13 cellular contexts compared by ENCODE assay signal in genomic region chr1:21655748-21656147, GRCh38. TPM values are rescaled to one million over a fixed set of nuclear protein-coding genes. Genes with fewer than 3 reads are reported as not detected.
DNase-seq lines count a peak whose midpoint lies in the region; ATAC-seq and TF ChIP-seq lines count a peak whose summit lies in the region.
"Had no signal": no experiment of that assay in that cellular context is flagged by ENCODE, and none has a peak within 500 bp of the region (broad histone marks: within the 10 kb centered on the region; RNA-seq: fewer than 3 reads in every experiment).

No MANE protein-coding gene starts in this region.

- H3K36me3 ChIP-seq in endodermal cell (ENCODE audit: control insufficient read depth, insufficient read depth, low read length) (no peaks in the 10 kb centered on the region), thyroid gland (no peaks in the 10 kb centered on the region)
- H3K36me3 ChIP-seq in CD8-positive, alpha-beta T cell (ENCODE audit: insufficient read depth, low read length): no peaks in the 10 kb centered on the region

- H3K4me1 Mint-ChIP-seq in endodermal cell: peaks cover 4% of the 10 kb centered on the region
- peaks cover 15% of the 10 kb centered on the region for H3K4me1 Mint-ChIP-seq in CD8-positive, alpha-beta T cell (ENCODE audit: low read depth)

- H3K9me3 ChIP-seq in endodermal cell (ENCODE audit: control insufficient read depth, low read length) (no peaks in the 10 kb centered on the region), thyroid gland (no peaks in the 10 kb centered on the region)
- H3K9me3 ChIP-seq in CD8-positive, alpha-beta T cell (ENCODE audit: low read length): no peaks in the 10 kb centered on the region

- peaks cover 21% of the 10 kb centered on the region for H3K27me3 ChIP-seq in endodermal cell (ENCODE audit: control insufficient read depth, insufficient read depth, low read length, poor library complexity, severe bottlenecking)
- no peaks in the 10 kb centered on the region for H3K27me3 ChIP-seq in thyroid gland
- no peaks in the 10 kb centered on the region for H3K27me3 ChIP-seq in CD8-positive, alpha-beta T cell (ENCODE audit: insufficient read depth, low read length)

- H3K9me3 Mint-ChIP-seq in endodermal cell: no peaks in the 10 kb centered on the region
- no peaks in the 10 kb centered on the region for H3K9me3 Mint-ChIP-seq in CD8-positive, alpha-beta T cell
- H3K9me3 Mint-ChIP-seq: T-helper 1 cell treated with Interleukin-12 subunit alpha and Interleukin-12 subunit beta and Interleukin-4 antibody, amounts not matched to agents 30 μg/mL and 1 μg/mL, for 36 hours had no signal

- H3K27me3 Mint-ChIP-seq in endodermal cell (ENCODE audit: insufficient read depth): peaks cover 32% of the 10 kb centered on the region
- H3K27me3 Mint-ChIP-seq in CD8-positive, alpha-beta T cell (ENCODE audit: low read depth): peaks cover 10% of the 10 kb centered on the region

- intact Hi-C loops in thyroid gland (cut with DNase I): loop anchor here (5.0 kb wide), 1 partner anchor 283 kb away; no protein-coding TSS in a partner anchor
- intact Hi-C loops in CD8-positive, alpha-beta T cell (cut with DNase I, micrococcal nuclease): loop anchor here (5.0 to 10.0 kb wide), 6 partner anchors 148 to 991 kb away; partner anchors contain the start of genes ALPL (in 1 of the 2), DDOST (in 1 of the 2) and HP1BP3 (in 1 of the 2)

- no peak overlapping the region for H3K4me3 Mint-ChIP-seq in endodermal cell
- H3K4me3 Mint-ChIP-seq in CD8-positive, alpha-beta T cell: no peak overlapping the region
- H3K4me3 Mint-ChIP-seq: T-helper 1 cell treated with Interleukin-12 subunit alpha and Interleukin-12 subunit beta and Interleukin-4 antibody, amounts not matched to agents 30 μg/mL and 1 μg/mL, for 36 hours had no signal

- H3K4me1 ChIP-seq in endodermal cell (ENCODE audit: control insufficient read depth, insufficient read depth, low read length) (peaks cover 4% of the 10 kb centered on the region), thyroid gland (peaks cover 45 to 55% of the 10 kb centered on the region in 2 donors)
- H3K4me1 ChIP-seq in CD8-positive, alpha-beta T cell (ENCODE audit: insufficient read depth, low read length): peaks cover 15% of the 10 kb centered on the region

- POLR2A ChIA-PET in CD8-positive, alpha-beta T cell (lab: Charles Lee): no interaction called here

- no peak overlapping the region for H3K9ac ChIP-seq in endodermal cell (ENCODE audit: extremely low read depth, low read length, poor library complexity, severe bottlenecking)

- DNase-seq in NCI-H2171 treated with DMSO at 0.1 percent for 48 hours (lab: John Stamatoyannopoulos, UW) (peak; percentile 36), NCI-H2171 (lab: John Stamatoyannopoulos, UW) (no peak), OCI-M1 (lab: John Stamatoyannopoulos, UW) (peak; percentile 36), endodermal cell (peak; percentile 89), thyroid gland (peak; percentile 43), KG1 (lab: John Stamatoyannopoulos, UW) (no peak)
- DNase-seq in CD8-positive, alpha-beta T cell: no peak
- DNase-seq: central memory CD4-positive, alpha-beta T cell; NCI-H1417 treated with DMSO at 0.1 percent for 48 hours had no signal

- TF ChIP-seq CTCF in endodermal cell (conservative IDR thresholded peaks at IDR 0.05) (peak; percentile 60), thyroid gland (IDR thresholded peaks at IDR 0.05) (no peak)
- no peak for TF ChIP-seq CTCF in CD8-positive, alpha-beta T cell (IDR thresholded peaks at IDR 0.05)

- TF ChIP-seq POLR2A in thyroid gland (IDR thresholded peaks at IDR 0.05): no peak

- ATAC-seq in HG03469 (IDR thresholded peaks at IDR 0.05; ENCODE audit: unreplicated experiment): no peak
- ATAC-seq in CD8-positive, alpha-beta T cell: no peak

- no peak overlapping the region for H3K4me3 ChIP-seq in endodermal cell (ENCODE audit: low read length)
- H3K4me3 ChIP-seq in thyroid gland (replicated peaks in 1 of 3): no peak overlapping the region
- H3K4me3 ChIP-seq in CD8-positive, alpha-beta T cell (ENCODE audit: low read depth, low read length): no peak overlapping the region
- H3K4me3 ChIP-seq: smooth muscle cell had no signal

- no peak overlapping the region for H3K27ac Mint-ChIP-seq in endodermal cell
- H3K27ac Mint-ChIP-seq in CD8-positive, alpha-beta T cell: no peak overlapping the region
- H3K27ac Mint-ChIP-seq: T-helper 1 cell treated with Interleukin-12 subunit alpha and Interleukin-12 subunit beta and Interleukin-4 antibody, amounts not matched to agents 30 μg/mL and 1 μg/mL, for 36 hours had no signal

- 61% methylated on average over 4 of the region's 4 CpGs; no CpG with 5 or more reads in 1 of the 2 experiments for WGBS in endodermal cell (ENCODE audit: insufficient coverage in 1 of 2, insufficient read length in 1 of 2), 2 experiments
- WGBS in thyroid gland, 2 donors: 42 to 48% methylated on average over 4 of the region's 4 CpGs

- H3K27ac ChIP-seq in endodermal cell (ENCODE audit: low read depth, low read length) (no peak overlapping the region), thyroid gland (peak overlapping the region; percentile 38 to 64 (median 48))
- H3K27ac ChIP-seq in CD8-positive, alpha-beta T cell (ENCODE audit: low read depth, low read length): no peak overlapping the region

- CTCF ChIA-PET in CD8-positive, alpha-beta T cell (lab: Charles Lee): no interaction called here

- no peaks in the 10 kb centered on the region for H3K36me3 Mint-ChIP-seq in endodermal cell (ENCODE audit: low read depth)
- H3K36me3 Mint-ChIP-seq in CD8-positive, alpha-beta T cell: no peaks in the 10 kb centered on the region

RNA-seq across cellular contexts. Expression of gene RAP1GAP, which starts 13.4 kb away (rescaled TPM):
- 1 to 10 TPM; 8.0 to 8.2 TPM for total RNA-seq in endodermal cell
- polyA plus RNA-seq in endodermal cell (2013, experiment 1 of 2): 5.2 TPM
- polyA plus RNA-seq in endodermal cell (2013, experiment 2 of 2): 5.8 TPM
- 100 to 1,000 TPM; 256 to 588 (median 506) TPM for total RNA-seq in thyroid gland
- total RNA-seq in CD8-positive, alpha-beta T cell: under 1 TPM; 0.19 to 0.31 TPM
- total RNA-seq: glomerular endothelial cell had no signal

Comparison
In these comparisons a context has a peak if more than half of its experiments do, and no peak if none do; other contexts are left out.
1. DNase-seq: peak in NCI-H2171 treated with DMSO at 0.1 percent for 48 hours (single experiment), OCI-M1 (single experiment), endodermal cell (single experiment) and thyroid gland (2 of 2); none in NCI-H2171 (single experiment), KG1 (single experiment) and CD8-positive, alpha-beta T cell (0 of 7).
2. H3K27ac ChIP-seq: peak in thyroid gland (3 of 3); none in endodermal cell (single experiment) and CD8-positive, alpha-beta T cell (single experiment).
3. RNA of gene RAP1GAP, which starts 13.4 kb away (total RNA-seq): 256 to 588 TPM in thyroid gland; 8.0 to 8.2 TPM in endodermal cell and 0.19 to 0.31 TPM in CD8-positive, alpha-beta T cell; every median in the first group is over 10 times any median in the second.